In the genomic region with DNA sequence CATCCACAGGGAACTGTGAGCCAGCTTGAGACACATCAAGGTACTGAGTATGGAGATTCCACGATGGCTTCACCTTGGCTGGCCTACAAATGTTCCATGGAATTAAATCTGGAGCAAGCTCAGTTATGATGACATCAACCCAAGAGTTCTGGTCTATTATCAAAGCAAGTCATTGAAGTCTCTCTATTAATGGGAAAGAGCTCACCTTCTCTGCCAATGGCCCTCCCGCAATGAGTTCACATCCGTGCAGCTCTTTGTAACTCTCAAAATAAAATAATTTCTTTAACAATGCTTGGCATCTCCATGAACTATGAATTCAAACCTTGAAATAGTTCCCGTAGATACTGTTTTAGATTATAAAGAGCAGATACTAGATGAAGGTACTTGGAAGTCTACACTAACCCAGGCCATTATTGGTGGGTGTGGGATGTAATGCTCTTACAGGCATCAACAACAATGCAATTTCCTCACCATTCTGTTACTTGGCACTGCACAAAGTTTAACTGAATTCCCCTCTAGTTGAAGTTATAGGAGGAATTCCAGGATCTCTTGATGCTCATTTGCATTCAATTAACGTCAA, we compare ENCODE assay signal across 31 cellular contexts. TPM values are rescaled to one million over a fixed set of nuclear protein-coding genes. Genes with fewer than 3 reads are reported as not detected.
"Had no signal": no experiment of that assay in that cellular context is flagged by ENCODE, and none has a peak within 500 bp of the region (broad histone marks: within the 10 kb centered on the region; RNA-seq: fewer than 3 reads in every experiment).

No MANE protein-coding gene starts in this region.

- ATAC-seq: activated CD4-positive, alpha-beta T cell treated with anti-CD3 and anti-CD28 coated beads for 36 hours; activated CD8-positive, alpha-beta memory T cell treated with anti-CD3 and anti-CD28 coated beads, Interleukin-2, amount 10 ng/mL, durations not matched to agents 7 days and 5 days; activated CD8-positive, alpha-beta T cell treated with anti-CD3 and anti-CD28 coated beads, Interleukin-2, amount 10 ng/mL, durations not matched to agents 7 days and 5 days; activated naive CD8-positive, alpha-beta T cell treated with anti-CD3 and anti-CD28 coated beads, Interleukin-2, amount 50 U/mL, for 24 hours; esophagus mucosa had no signal

- H3K27me3 ChIP-seq: adrenal gland, breast epithelium, cardiac muscle cell, dorsolateral prefrontal cortex had no signal

- H3K9me3 ChIP-seq: adrenal gland, breast epithelium had no signal

- H3K36me3 ChIP-seq: adrenal gland, breast epithelium, cardiac muscle cell had no signal

- H3K4me1 ChIP-seq: adrenal gland, breast epithelium had no signal

- DNase-seq: activated CD4-positive, alpha-beta memory T cell treated with anti-CD3 and anti-CD28 coated beads for 36 hours; activated CD4-positive, alpha-beta T cell treated with anti-CD3 and anti-CD28 coated beads for 36 hours; activated CD4-positive, alpha-beta T cell treated with anti-CD3 and anti-CD28 coated beads, Interleukin-2, amount 10 ng/mL, durations not matched to agents 24 days and 14 days; activated CD4-positive, CD25-positive, alpha-beta regulatory T cell; activated CD4-positive, CD25-positive, alpha-beta regulatory T cell treated with anti-CD3 and anti-CD28 coated beads, Interleukin-2, amount 50 U/mL, for 72 hours; activated CD8-positive, alpha-beta memory T cell treated with anti-CD3 and anti-CD28 coated beads, Interleukin-2, amount 10 ng/mL, durations not matched to agents 7 days and 5 days; activated CD8-positive, alpha-beta memory T cell treated with anti-CD3 and anti-CD28 coated beads, Interleukin-2, amount 50 U/mL, for 4 hours; activated CD8-positive, alpha-beta T cell treated with anti-CD3 and anti-CD28 coated beads, Interleukin-2, amount 10 ng/mL, durations not matched to agents 7 days and 5 days; activated effector memory CD4-positive, alpha-beta T cell treated with anti-CD3 and anti-CD28 coated beads, Interleukin-2, amount 50 U/mL, for 16 hours; activated naive CD4-positive, alpha-beta T cell treated with anti-CD3 and anti-CD28 coated beads for 36 hours; activated naive CD8-positive, alpha-beta T cell treated with anti-CD3 and anti-CD28 coated beads for 36 hours; activated naive CD8-positive, alpha-beta T cell treated with anti-CD3 and anti-CD28 coated beads, Interleukin-2, amount 50 U/mL, for 24 hours; activated T-cell treated with anti-CD3 and anti-CD28 coated beads, Interleukin-2, amount 50 U/mL, for 1 hour; activated T-cell treated with anti-CD3 and anti-CD28 coated beads, Interleukin-2, amount 50 U/mL, for 48 hours; adrenal gland; amygdala; aorta; dorsolateral prefrontal cortex; effector memory CD4-positive, alpha-beta T cell; endodermal cell; foreskin fibroblast; head of caudate nucleus; T-helper 2 cell had no signal

- H3K4me3 ChIP-seq: adrenal gland, breast epithelium, cardiac muscle cell, coronary artery, dorsolateral prefrontal cortex had no signal

- H3K27ac ChIP-seq: adrenal gland, cardiac muscle cell had no signal

RNA-seq across cellular contexts. Expression of a gene that starts 55.4 kb away (rescaled TPM):
- total RNA-seq: activated CD4-positive, alpha-beta memory T cell treated with anti-CD3 and anti-CD28 coated beads for 36 hours; activated CD4-positive, alpha-beta T cell treated with anti-CD3 and anti-CD28 coated beads for 36 hours; activated CD4-positive, alpha-beta T cell treated with anti-CD3 and anti-CD28 coated beads, Interleukin-2, amount 10 ng/mL, durations not matched to agents 24 days and 14 days; activated CD8-positive, alpha-beta memory T cell treated with anti-CD3 and anti-CD28 coated beads for 36 hours; activated CD8-positive, alpha-beta T cell treated with anti-CD3 and anti-CD28 coated beads, Interleukin-2, amount 10 ng/mL, durations not matched to agents 7 days and 5 days; activated naive CD4-positive, alpha-beta T cell treated with anti-CD3 and anti-CD28 coated beads for 36 hours; activated T-helper 1 cell treated with anti-CD3 and anti-CD28 coated beads, Interleukin-12 subunit alpha, Interleukin-12 subunit beta, Interleukin-2, Interleukin-4 antibody, amounts not matched to agents 30 ng/mL and 10 ng/mL and 1 ng/mL, durations not matched to agents 14 hours and 24 hours and 36 hours; activated T-helper 2 cell treated with anti-CD3 and anti-CD28 coated beads, Interferon-gamma antibody, Interleukin-2, Interleukin-4, amounts not matched to agents 10 μg/mL and 5 μg/mL and 100 μg/mL, durations not matched to agents 14 hours and 24 hours and 36 hours; cardiac muscle cell; epithelial cell of proximal tubule; esophagus mucosa had no signal
- polyA plus RNA-seq: cardiac muscle cell had no signal
